27 cellular contexts compared by ENCODE assay signal in the genomic region with DNA sequence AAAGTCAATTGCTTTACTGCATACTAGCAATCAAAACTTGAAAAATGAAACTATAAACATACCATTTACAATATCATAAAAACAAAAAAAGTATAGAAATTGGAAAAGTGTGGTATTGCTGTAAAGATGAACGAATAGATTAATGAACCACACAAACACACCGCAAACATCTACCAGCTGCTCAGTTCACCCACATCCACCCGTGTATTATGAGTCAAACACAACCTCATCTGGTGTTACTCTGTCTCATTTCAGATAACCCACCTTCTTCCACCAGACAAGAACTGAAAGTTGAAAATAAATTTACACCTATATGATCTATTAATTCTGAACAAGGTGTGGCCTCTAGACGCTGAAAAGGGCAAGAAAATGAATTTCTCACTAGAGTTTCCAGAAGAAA. TPM values are rescaled to one million over a fixed set of nuclear protein-coding genes. Genes with fewer than 3 reads are reported as not detected.
"Had no signal": no experiment of that assay in that cellular context is flagged by ENCODE, and none has a peak within 500 bp of the region (broad histone marks: within the 10 kb centered on the region; RNA-seq: fewer than 3 reads in every experiment).

No MANE protein-coding gene starts in this region.

- DNase-seq: islet precursor cell; left ventricle myocardium inferior; midbrain; mucosa of descending colon; naive thymus-derived CD8-positive, alpha-beta T cell; nucleus accumbens; pancreas; posterior cingulate gyrus; retina; right cardiac atrium; small intestine; spleen; stimulated activated CD4-positive, alpha-beta T cell treated with anti-CD3 and anti-CD28 coated beads, Interleukin-4, amount 100 ng/mL, for 24 hours; stimulated activated naive CD4-positive, alpha-beta T cell; uterus had no signal

- H3K4me1 Mint-ChIP-seq: memory B cell; naive thymus-derived CD8-positive, alpha-beta T cell; stimulated activated effector memory CD8-positive, alpha-beta T cell treated with anti-CD3 and anti-CD28 coated beads, Interleukin-12 subunit alpha, Interleukin-12 subunit beta, amount 100 ng/mL, for 72 hours had no signal

- H3K36me3 ChIP-seq: pancreas, prostate gland, spleen, suprapubic skin, uterus had no signal

- H3K4me3 Mint-ChIP-seq: memory B cell; naive thymus-derived CD8-positive, alpha-beta T cell; nephron; neural crest cell; stimulated activated effector memory CD8-positive, alpha-beta T cell treated with anti-CD3 and anti-CD28 coated beads, Interleukin-12 subunit alpha, Interleukin-12 subunit beta, amount 100 ng/mL, for 72 hours; stimulated activated naive CD8-positive, alpha-beta T cell treated with anti-CD3 and anti-CD28 coated beads, Interleukin-15, Interleukin-2, amounts not matched to agents 100 ng/mL and 50 ng/mL, for 24 hours; type B pancreatic cell had no signal

- FAIRE-seq: small intestine had no signal

- H3K36me3 Mint-ChIP-seq: stimulated activated effector memory CD8-positive, alpha-beta T cell treated with anti-CD3 and anti-CD28 coated beads, Interleukin-12 subunit alpha, Interleukin-12 subunit beta, amount 100 ng/mL, for 72 hours had no signal

- H3K27ac ChIP-seq: left ventricle myocardium inferior, pancreas, prostate gland, spleen, suprapubic skin, uterus had no signal

- H3K4me3 ChIP-seq: left ventricle myocardium inferior, lung, mucosa of descending colon, pancreas, prostate gland, spleen, suprapubic skin, tibial nerve, uterus had no signal

- H3K4me1 ChIP-seq: left ventricle myocardium inferior, pancreas, prostate gland, spleen, suprapubic skin, uterus had no signal

- H3K27me3 Mint-ChIP-seq: memory B cell, type B pancreatic cell had no signal

- H3K9me3 ChIP-seq: mucosa of descending colon, pancreas, prostate gland had no signal

- ATAC-seq: mucosa of descending colon; naive thymus-derived CD8-positive, alpha-beta T cell; pancreas; right cardiac atrium; sciatic nerve; stimulated activated effector memory CD8-positive, alpha-beta T cell treated with anti-CD3 and anti-CD28 coated beads, Interleukin-12 subunit alpha, Interleukin-12 subunit beta, amount 100 ng/mL, for 72 hours had no signal

- H3K9me3 Mint-ChIP-seq: type B pancreatic cell had no signal

- H3K27me3 ChIP-seq: pancreas, spleen, tibial nerve, uterus had no signal

- H3K27ac Mint-ChIP-seq: memory B cell; naive thymus-derived CD8-positive, alpha-beta T cell; nephron; stimulated activated effector memory CD8-positive, alpha-beta T cell treated with anti-CD3 and anti-CD28 coated beads, Interleukin-12 subunit alpha, Interleukin-12 subunit beta, amount 100 ng/mL, for 72 hours; stimulated activated naive CD8-positive, alpha-beta T cell treated with anti-CD3 and anti-CD28 coated beads, Interleukin-15, Interleukin-2, amounts not matched to agents 100 ng/mL and 50 ng/mL, for 24 hours; type B pancreatic cell had no signal

RNA-seq across cellular contexts. Expression of a gene that starts 53.3 kb away (rescaled TPM):
- total RNA-seq: kidney epithelial cell; naive thymus-derived CD8-positive, alpha-beta T cell; neural crest cell; pancreas; suprapubic skin had no signal
